ENCODE assay signal across 12 cellular contexts in the genomic region with DNA sequence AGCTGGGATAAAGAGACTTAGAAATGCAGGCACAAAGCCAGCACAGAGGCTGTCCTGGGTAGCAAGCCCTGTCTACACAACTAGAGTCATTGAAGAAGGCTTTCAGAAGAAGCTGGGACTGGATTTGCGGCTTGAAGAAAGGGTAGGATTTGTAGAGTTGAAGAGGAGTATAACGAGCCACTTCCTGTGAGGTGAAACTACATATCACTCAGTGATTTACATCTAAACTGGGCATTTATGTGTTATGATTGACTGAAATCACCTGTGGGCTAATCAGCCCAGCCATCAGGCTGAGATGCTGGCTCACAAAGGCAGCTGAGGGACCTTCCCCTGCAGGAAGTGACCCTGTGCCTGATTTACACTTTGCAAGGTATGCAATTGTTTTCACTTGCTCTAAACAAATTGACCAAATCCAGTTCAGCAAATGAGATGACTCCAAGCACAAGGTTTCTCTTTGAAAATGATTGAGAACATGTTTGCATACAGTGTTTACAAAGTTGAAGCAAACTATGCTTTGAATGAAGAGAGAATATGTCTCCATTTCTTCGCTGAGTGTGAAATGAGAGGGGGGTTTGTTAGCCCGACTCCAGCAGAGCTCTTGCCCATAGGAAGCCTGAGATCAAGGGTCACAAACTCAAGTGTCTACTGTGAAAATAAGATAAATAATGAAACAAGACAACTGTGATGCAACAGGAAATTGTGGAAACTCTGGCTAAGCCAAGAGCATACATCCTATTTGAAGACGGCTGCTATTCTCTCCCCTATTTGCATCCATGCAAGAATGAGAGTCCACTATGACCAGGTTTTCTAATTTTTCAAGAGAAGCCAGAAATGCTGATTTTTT.
A peak's percentile ranks its signal among the peaks of the same experiment; 100 is the strongest.
DNase-seq lines count a peak whose midpoint lies in the region; ATAC-seq and TF ChIP-seq lines count a peak whose summit lies in the region.
"Had no signal": no experiment of that assay in that cellular context is flagged by ENCODE, and none has a peak within 500 bp of the region (broad histone marks: within the 10 kb centered on the region; RNA-seq: fewer than 3 reads in every experiment).

No MANE protein-coding gene starts in this region.

- no peaks in the 10 kb centered on the region for H3K9me3 ChIP-seq in hepatocyte (ENCODE audit: low read depth)

- 61% methylated on average over 5 of the region's 5 CpGs for WGBS in hepatocyte (ENCODE audit: low lambda C conversion rate, missing lambda C conversion rate)

- TF ChIP-seq CTCF in hepatocyte (IDR thresholded peaks at IDR 0.05; ENCODE audit: poor library complexity): no peak

- H3K27ac ChIP-seq in hepatocyte: no peak overlapping the region

- no peaks in the 10 kb centered on the region for H4K20me1 ChIP-seq in hepatocyte (ENCODE audit: insufficient read depth, poor library complexity, severe bottlenecking)

- no peaks in the 10 kb centered on the region for H3K36me3 ChIP-seq in hepatocyte (replicated peaks; ENCODE audit: insufficient read depth, low read depth)

- peak overlapping the region; percentile 26 for H3K4me2 ChIP-seq in hepatocyte

- no peak overlapping the region for H3K4me3 ChIP-seq in hepatocyte

- H2AFZ ChIP-seq in hepatocyte: peak overlapping the region; percentile 18

- H3K9me2 ChIP-seq in hepatocyte (replicated peaks; ENCODE audit: insufficient read depth): no peaks in the 10 kb centered on the region

- no peaks in the 10 kb centered on the region for H3K79me2 ChIP-seq in hepatocyte

- peaks cover 4% of the 10 kb centered on the region for H3K4me1 ChIP-seq in hepatocyte (ENCODE audit: insufficient read depth)

- H3K27me3 ChIP-seq in hepatocyte: no peaks in the 10 kb centered on the region

- peak; percentile 24 for DNase-seq in COR-L47 (lab: John Stamatoyannopoulos, UW)
- peak; percentile 46 for DNase-seq in NOMO-1 treated with dmso at 0.1 percent for 144 hours (lab: John Stamatoyannopoulos, UW; ENCODE audit: unreplicated experiment)
- no peak for DNase-seq in hepatocyte (ENCODE audit: low spot score)
- no peak for DNase-seq in stimulated activated naive CD4-positive, alpha-beta T cell treated with Interleukin-2 at 50 U/mL for 16 hours (lab: John Stamatoyannopoulos, UW)
- DNase-seq in germinal center (ENCODE audit: low spot score): no peak
- no peak for DNase-seq in NCI-H1105 treated with DMSO at 0.1 percent for 48 hours (lab: John Stamatoyannopoulos, UW)
- DNase-seq: mammary epithelial cell; NCI-H526 treated with DMSO at 0.1 percent for 48 hours; small intestine; stimulated activated naive CD4-positive, alpha-beta T cell had no signal

- ATAC-seq in GM21786 (IDR thresholded peaks at IDR 0.05; ENCODE audit: unreplicated experiment) (peak; percentile 51), HG03280 (IDR thresholded peaks at IDR 0.05; ENCODE audit: unreplicated experiment) (no peak)

Comparison
In these comparisons a context has a peak if more than half of its experiments do, and no peak if none do; other contexts are left out.
1. DNase-seq: peak in COR-L47 (single experiment) and NOMO-1 treated with dmso at 0.1 percent for 144 hours (single experiment); none in hepatocyte (single experiment), stimulated activated naive CD4-positive, alpha-beta T cell treated with Interleukin-2 at 50 U/mL for 16 hours (single experiment), germinal center (single experiment) and NCI-H1105 treated with DMSO at 0.1 percent for 48 hours (single experiment).